ENCODE assay signal across 14 cellular contexts in genomic region chr20:51750770-51751388, GRCh38. TPM values are rescaled to one million over a fixed set of nuclear protein-coding genes. Genes with fewer than 3 reads are reported as not detected.
DNase-seq lines count a peak whose midpoint lies in the region; ATAC-seq, FAIRE-seq and TF ChIP-seq lines count a peak whose summit lies in the region.
"Had no signal": no experiment of that assay in that cellular context is flagged by ENCODE, and none has a peak within 500 bp of the region (broad histone marks: within the 10 kb centered on the region; RNA-seq: fewer than 3 reads in every experiment).

No MANE protein-coding gene starts in this region.

- H2AFZ ChIP-seq in astrocyte (ENCODE audit: low read depth, low read length) = no peak overlapping the region

- CTCF ChIA-PET in Calu3 (lab: Charles Lee) = interaction anchor here (0.6 to 1.6 kb wide), 2 partner anchors 15 to 50 kb away, joined by 3 to 5 read pairs; no protein-coding TSS in a partner anchor

- no peak for DNase-seq in Calu3
- no peak for DNase-seq in astrocyte (ENCODE audit: low read depth)
- no peak for DNase-seq in foreskin keratinocyte
- DNase-seq in small intestine = no peak
- DNase-seq in mucosa of gallbladder (ENCODE audit: low spot score) = no peak
- DNase-seq in GM19240 (ENCODE audit: insufficient read length, low spot score) = no peak
- DNase-seq in GM20000 (ENCODE audit: low spot score) = no peak
- DNase-seq: activated CD4-positive, alpha-beta T cell treated with anti-CD3 and anti-CD28 coated beads, Interleukin-2, amount 50 U/mL, for 1 hour; cerebellar nuclear complex; DND-41; MM.1S had no signal

- no peaks in the 10 kb centered on the region for H3K36me3 ChIP-seq in astrocyte (ENCODE audit: insufficient read depth, low read length)
- H3K36me3 ChIP-seq in small intestine (ENCODE audit: control insufficient read depth in 2 of 2, insufficient read depth in 2 of 2, low read length in 2 of 2) = no peaks in the 10 kb centered on the region

- 86 to 89% (median 87%) methylated on average over 10 of the region's 10 CpGs for WGBS in small intestine, 3 donors

- H3K9me3 ChIP-seq in astrocyte (ENCODE audit: insufficient read depth, low read depth, low read length) = no peaks in the 10 kb centered on the region
- no peaks in the 10 kb centered on the region for H3K9me3 ChIP-seq in small intestine (ENCODE audit: control insufficient read depth, low read depth)

- H3K27me3 Mint-ChIP-seq in Calu3 (ENCODE audit: unreplicated experiment) (no peaks in the 10 kb centered on the region), astrocyte (ENCODE audit: low read depth, unreplicated experiment) (no peaks in the 10 kb centered on the region)
- peaks cover 9% of the 10 kb centered on the region for H3K27me3 Mint-ChIP-seq in activated T-helper 17 cell treated with anti-CD3 and anti-CD28 coated beads, Interleukin-2, amount 50 U/mL, for 72 hours

- H3K4me3 Mint-ChIP-seq in Calu3 (ENCODE audit: low read depth, unreplicated experiment) = peak overlapping the region; percentile 54
- no peak overlapping the region for H3K4me3 Mint-ChIP-seq in astrocyte (ENCODE audit: unreplicated experiment)
- H3K4me3 Mint-ChIP-seq in activated T-helper 17 cell treated with anti-CD3 and anti-CD28 coated beads, Interleukin-2, amount 50 U/mL, for 72 hours = no peak overlapping the region
- H3K4me3 Mint-ChIP-seq: T-helper 1 cell treated with Interleukin-12 subunit alpha and Interleukin-12 subunit beta and Interleukin-4 antibody, amounts not matched to agents 30 μg/mL and 1 μg/mL, for 36 hours had no signal

- peaks cover 47% of the 10 kb centered on the region for H3K79me2 ChIP-seq in astrocyte (ENCODE audit: insufficient read depth, low read length)

- H3K9ac ChIP-seq in astrocyte (ENCODE audit: low read length) = peak overlapping the region; percentile 66

- H3K4me1 Mint-ChIP-seq in Calu3 (ENCODE audit: low read depth, unreplicated experiment) (peaks cover 64% of the 10 kb centered on the region), astrocyte (ENCODE audit: low read depth, unreplicated experiment) (peaks cover 20% of the 10 kb centered on the region)
- H3K4me1 Mint-ChIP-seq in activated T-helper 17 cell treated with anti-CD3 and anti-CD28 coated beads, Interleukin-2, amount 50 U/mL, for 72 hours = peaks cover 5% of the 10 kb centered on the region

- peaks cover under 1% of the 10 kb centered on the region for H3K9me3 Mint-ChIP-seq in Calu3 (ENCODE audit: low read depth, unreplicated experiment)
- no peaks in the 10 kb centered on the region for H3K9me3 Mint-ChIP-seq in astrocyte (ENCODE audit: unreplicated experiment)
- peaks cover 3% of the 10 kb centered on the region for H3K9me3 Mint-ChIP-seq in activated T-helper 17 cell treated with anti-CD3 and anti-CD28 coated beads, Interleukin-2, amount 50 U/mL, for 72 hours
- H3K9me3 Mint-ChIP-seq: T-helper 1 cell treated with Interleukin-12 subunit alpha and Interleukin-12 subunit beta and Interleukin-4 antibody, amounts not matched to agents 30 μg/mL and 1 μg/mL, for 36 hours had no signal

- no peak overlapping the region for H3K4me3 ChIP-seq in astrocyte (ENCODE audit: insufficient read depth, low read depth, low read length)
- H3K4me3 ChIP-seq in small intestine (ENCODE audit: low read depth in 1 of 2, low read length in 2 of 2) = no peak overlapping the region

- peaks cover 34% of the 10 kb centered on the region for H3K4me1 ChIP-seq in astrocyte (ENCODE audit: insufficient read depth, low read length)
- peaks cover 27% of the 10 kb centered on the region for H3K4me1 ChIP-seq in foreskin keratinocyte
- peaks cover 0 to 3% of the 10 kb centered on the region in 2 donors for H3K4me1 ChIP-seq in small intestine (ENCODE audit: control insufficient read depth in 2 of 2, insufficient read depth in 1 of 2, low read depth in 1 of 2, low read length in 1 of 2)

- ATAC-seq in foreskin keratinocyte = no peak
- ATAC-seq in activated T-helper 17 cell treated with anti-CD3 and anti-CD28 coated beads, Interleukin-2, amount 50 U/mL, for 72 hours (replicated peaks) = no peak

- TF ChIP-seq CTCF in Calu3 (IDR thresholded peaks at IDR 0.05; ENCODE audit: unreplicated experiment) = no peak
- TF ChIP-seq CTCF in astrocyte (IDR thresholded peaks at IDR 0.05; ENCODE audit: insufficient read depth, low read depth, low read length) = no peak
- TF ChIP-seq CTCF in foreskin keratinocyte (conservative IDR thresholded peaks at IDR 0.05) = no peak
- no peak for TF ChIP-seq CTCF in GM20000 (IDR thresholded peaks at IDR 0.05; ENCODE audit: extremely low read depth, missing control alignments)

- H4K20me1 ChIP-seq in astrocyte (ENCODE audit: insufficient read depth, low read length) = no peaks in the 10 kb centered on the region

- H3K4me2 ChIP-seq in astrocyte (ENCODE audit: low read length) = peak overlapping the region; percentile 50

- FAIRE-seq in astrocyte (lab: Jason Lieb, UNC) = no peak
- no peak for FAIRE-seq in small intestine (lab: Jason Lieb, UNC)

- H3K36me3 Mint-ChIP-seq in Calu3 (ENCODE audit: insufficient read depth, unreplicated experiment) = peaks cover 26% of the 10 kb centered on the region
- H3K36me3 Mint-ChIP-seq in astrocyte (ENCODE audit: low read depth, unreplicated experiment) = no peaks in the 10 kb centered on the region
- H3K36me3 Mint-ChIP-seq in activated T-helper 17 cell treated with anti-CD3 and anti-CD28 coated beads, Interleukin-2, amount 50 U/mL, for 72 hours (ENCODE audit: low read depth) = no peaks in the 10 kb centered on the region

- H3K27ac Mint-ChIP-seq in Calu3 (ENCODE audit: unreplicated experiment) = peak overlapping the region; percentile 94
- no peak overlapping the region for H3K27ac Mint-ChIP-seq in astrocyte (ENCODE audit: unreplicated experiment)
- H3K27ac Mint-ChIP-seq in activated T-helper 17 cell treated with anti-CD3 and anti-CD28 coated beads, Interleukin-2, amount 50 U/mL, for 72 hours = no peak overlapping the region
- H3K27ac Mint-ChIP-seq: T-helper 1 cell treated with Interleukin-12 subunit alpha and Interleukin-12 subunit beta and Interleukin-4 antibody, amounts not matched to agents 30 μg/mL and 1 μg/mL, for 36 hours had no signal

- H3K27me3 ChIP-seq in astrocyte (ENCODE audit: insufficient read depth, low read length) (no peaks in the 10 kb centered on the region), foreskin keratinocyte (no peaks in the 10 kb centered on the region), small intestine (ENCODE audit: control insufficient read depth in 2 of 2, insufficient read depth in 2 of 2, low read length in 2 of 2) (no peaks in the 10 kb centered on the region)

- H3K27ac ChIP-seq in astrocyte (ENCODE audit: low read depth, low read length) = peak overlapping the region; percentile 90
- H3K27ac ChIP-seq in foreskin keratinocyte = peak overlapping the region; percentile 75
- peak overlapping the region; percentile 86 to 88 for H3K27ac ChIP-seq in small intestine (ENCODE audit: low read depth in 1 of 2, low read length in 1 of 2)

- intact Hi-C loops in Calu3 (cut with micrococcal nuclease; ENCODE audit: unreplicated experiment) = loop anchor here (1.0 kb wide), 2 partner anchors 10 to 50 kb away; no protein-coding TSS in a partner anchor

- TSS peak; percentile 95 for BruUV-seq in Calu3 (replicated peaks; lab: Mats Ljungman, UMichigan)

RNA-seq across cellular contexts. Expression of gene ATP9A, which starts 17.3 kb away (rescaled TPM):
- total RNA-seq in Calu3 (2022) = 90.3 and 98.5 TPM in 2 replicates
- total RNA-seq in astrocyte = 12.9 and 13.5 TPM in 2 replicates
- total RNA-seq in foreskin keratinocyte = 5.9 and 8.7 TPM in 2 replicates
- 1.1 and 1.7 TPM in 2 replicates for polyA plus RNA-seq in foreskin keratinocyte
- 10 to 100 TPM in 1 of 3 donors, 1 to 10 TPM in 2; 4.1 to 15.3 (median 5.6) TPM for polyA plus RNA-seq in small intestine
- 1 to 10 TPM; 1.7 to 2.2 TPM for total RNA-seq in activated T-helper 17 cell treated with anti-CD3 and anti-CD28 coated beads, Interleukin-2, amount 50 U/mL, for 72 hours
- 49.5 TPM for total RNA-seq in mucosa of gallbladder

RNA-seq across cellular contexts. Expression of gene SALL4, which starts 51.4 kb away (rescaled TPM):
- 7.6 and 9.5 TPM in 2 replicates for total RNA-seq in Calu3 (2022)
- 15.0 and 21.7 TPM in 2 replicates for total RNA-seq in astrocyte
- total RNA-seq in foreskin keratinocyte = 0.32 and 0.68 TPM in 2 replicates
- polyA plus RNA-seq in foreskin keratinocyte = 0.10 and 0.29 TPM in 2 replicates
- under 1 TPM in 1 of 3 donors, not detected in 2; 0.06 TPM for polyA plus RNA-seq in small intestine
- under 1 TPM; 0.04 to 0.50 TPM for total RNA-seq in activated T-helper 17 cell treated with anti-CD3 and anti-CD28 coated beads, Interleukin-2, amount 50 U/mL, for 72 hours
- total RNA-seq in mucosa of gallbladder = 0.20 TPM
- total RNA-seq: myocyte had no signal
